Comparison of ENCODE assay signal across 8 cellular contexts in the genomic region with DNA sequence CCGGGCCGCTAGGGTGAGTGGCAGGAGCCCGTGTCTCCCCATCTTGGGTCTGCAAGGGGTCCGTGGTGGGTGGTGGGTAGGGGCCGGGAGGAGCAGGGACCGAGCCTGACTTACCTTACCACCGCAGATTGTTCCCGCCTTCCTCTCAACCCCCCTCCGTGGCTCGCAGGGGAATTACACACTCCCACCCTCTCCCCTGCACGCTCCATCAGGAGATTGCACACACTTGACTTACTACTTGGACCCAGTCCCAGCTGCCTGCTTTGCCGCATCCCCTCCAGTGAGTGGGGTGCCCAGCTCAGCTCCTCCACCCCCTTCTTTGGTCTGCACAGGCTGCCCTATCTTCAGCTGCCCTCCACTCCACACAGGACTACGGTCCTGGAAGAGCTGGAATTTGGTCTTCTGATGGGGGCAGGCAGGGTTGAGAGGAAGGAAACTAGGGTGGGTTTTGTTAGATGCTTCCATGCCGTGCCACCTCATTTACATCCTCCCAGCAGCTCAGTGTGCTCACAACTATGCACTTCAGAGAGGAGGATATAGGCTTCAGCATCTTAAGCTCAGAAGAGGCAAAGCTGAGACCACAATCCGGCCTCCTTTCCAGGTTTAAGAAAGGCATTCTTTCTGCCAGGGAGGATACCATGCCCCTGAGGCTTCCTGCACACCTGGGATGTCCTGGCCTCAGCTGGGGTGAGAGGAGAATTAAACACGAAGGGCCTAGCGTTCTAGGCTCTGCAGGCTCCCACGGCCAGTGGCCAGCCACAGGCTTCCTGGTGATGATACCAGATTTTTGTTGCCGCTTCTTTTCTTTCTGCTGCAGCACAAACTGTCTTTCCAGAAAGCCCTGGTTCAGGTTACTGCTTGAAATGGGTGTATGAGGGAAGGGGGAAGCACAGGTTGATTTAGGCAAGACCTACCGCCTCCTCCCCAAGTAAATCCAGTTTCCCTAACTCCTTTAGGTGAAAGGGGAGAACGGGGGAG. TPM values are rescaled to one million over a fixed set of nuclear protein-coding genes. Genes with fewer than 3 reads are reported as not detected.
DNase-seq lines count a peak whose midpoint lies in the region; ATAC-seq and TF ChIP-seq lines count a peak whose summit lies in the region.

No MANE protein-coding gene starts in this region.

- H3K27me3 ChIP-seq in OCI-LY1 (ENCODE audit: insufficient read depth, low read length), result peaks cover 16% of the 10 kb centered on the region; the same call in 1 of the 2 replicates
- H3K27me3 ChIP-seq in esophagus muscularis mucosa, result peaks cover 0 to 6% (median 2%) of the 10 kb centered on the region in 4 donors
- H3K27me3 ChIP-seq in gastrocnemius medialis, result peaks cover 7 to 17% (median 14%) of the 10 kb centered on the region in 3 donors
- peaks cover 35% of the 10 kb centered on the region for H3K27me3 ChIP-seq in brain microvascular endothelial cell (replicated peaks)

- H3K27me3 Mint-ChIP-seq in HFFc6 (ENCODE audit: insufficient read depth), result peaks cover 2% of the 10 kb centered on the region; the same call in 1 of the 2 replicates

- no peak for TF ChIP-seq EP300 in esophagus muscularis mucosa (IDR thresholded peaks at IDR 0.05)

- H3K4me2 ChIP-seq in OCI-LY1 (ENCODE audit: low read length), result 0 out of 2 replicates have a peak overlapping the region, but pooled peaks have one; percentile 83

- intact Hi-C loops in esophagus muscularis mucosa (cut with DNase I) (no loop called here), gastrocnemius medialis (cut with DNase I; ENCODE audit: low total_unique reads) (no loop called here)

- no peaks in the 10 kb centered on the region for H3F3A ChIP-seq in OCI-LY1 (ENCODE audit: insufficient read depth, low read length)

- no peak overlapping the region for H3K9ac ChIP-seq in OCI-LY1 (ENCODE audit: low read length)

- no peak for DNase-seq in HFFc6
- DNase-seq in esophagus muscularis mucosa (ENCODE audit: extremely low spot score), result no peak
- no peak for DNase-seq in gastrocnemius medialis
- no peak for DNase-seq in brain microvascular endothelial cell

- no peaks in the 10 kb centered on the region for H3K79me2 ChIP-seq in OCI-LY1 (ENCODE audit: insufficient read depth, low read length)

- H3K4me3 ChIP-seq in OCI-LY1 (ENCODE audit: low read depth, low read length, poor library complexity, severe bottlenecking) (no peak overlapping the region), esophagus muscularis mucosa (peak overlapping the region; percentile 65 to 93 (median 83)), gastrocnemius medialis (peak overlapping the region; percentile 57 to 88 (median 68)), brain microvascular endothelial cell (ENCODE audit: low read depth, low read length) (no peak overlapping the region)

- H3K27ac Mint-ChIP-seq in HFFc6, result peak overlapping the region; percentile 47; the same call in 1 of the 2 replicates

- H3K36me3 ChIP-seq in OCI-LY1 (ENCODE audit: insufficient read depth, low read length) (no peaks in the 10 kb centered on the region), esophagus muscularis mucosa (peaks cover 0 to 6% (median 0%) of the 10 kb centered on the region in 4 donors), gastrocnemius medialis (no peaks in the 10 kb centered on the region), brain microvascular endothelial cell (replicated peaks) (no peaks in the 10 kb centered on the region)

- ATAC-seq in gastrocnemius medialis, result no peak
- no peak for ATAC-seq in GM18861 (IDR thresholded peaks at IDR 0.05; ENCODE audit: unreplicated experiment)
- no peak for ATAC-seq in HG03025 (IDR thresholded peaks at IDR 0.05; ENCODE audit: low FRiP score, unreplicated experiment)
- no peak for ATAC-seq in HG03571 (IDR thresholded peaks at IDR 0.05; ENCODE audit: unreplicated experiment)

- TF ChIP-seq CTCF in HFFc6 (IDR thresholded peaks at IDR 0.05) (no peak), OCI-LY1 (IDR thresholded peaks at IDR 0.05; ENCODE audit: low read length) (no peak), esophagus muscularis mucosa (IDR thresholded peaks at IDR 0.05) (no peak), gastrocnemius medialis (IDR thresholded peaks at IDR 0.05 in 4 of 5, conservative IDR thresholded peaks at IDR 0.05 in 1 of 5) (no peak), brain microvascular endothelial cell (IDR thresholded peaks at IDR 0.05; ENCODE audit: low read depth, low read length, missing control alignments) (no peak)

- no peaks in the 10 kb centered on the region for H3K9me2 ChIP-seq in OCI-LY1 (ENCODE audit: low read depth, low read length)

- in situ Hi-C loops in gastrocnemius medialis (cut with MboI; ENCODE audit: low sequenced_read_pairs in 4 of 4), result no loop called here
- in situ Hi-C loops in brain microvascular endothelial cell (cut with HindIII; ENCODE audit: low pct_ligation_motif_present, low sequenced_read_pairs), result loop anchor here (25.0 kb wide), 1 partner anchor 100 kb away; no protein-coding TSS in a partner anchor

- no peaks in the 10 kb centered on the region for H3K9me3 ChIP-seq in OCI-LY1 (ENCODE audit: low read length)
- H3K9me3 ChIP-seq in esophagus muscularis mucosa, result no peaks in the 10 kb centered on the region
- H3K9me3 ChIP-seq in gastrocnemius medialis, result no peaks in the 10 kb centered on the region

- H3K4me3 Mint-ChIP-seq in HFFc6, result peak overlapping the region; percentile 85

- 78% methylated on average over 9 of the region's 21 CpGs for WGBS in esophagus muscularis mucosa

- H3K36me3 Mint-ChIP-seq in HFFc6 (ENCODE audit: low read depth), result no peaks in the 10 kb centered on the region

- no peak overlapping the region for H2AFZ ChIP-seq in OCI-LY1 (ENCODE audit: low read length)

- no peaks in the 10 kb centered on the region for H3K9me3 Mint-ChIP-seq in HFFc6

- H3K4me1 ChIP-seq in OCI-LY1 (ENCODE audit: insufficient read depth, low read length, severe bottlenecking), result peaks cover 22% of the 10 kb centered on the region
- peaks cover 28 to 75% (median 62%) of the 10 kb centered on the region in 4 donors for H3K4me1 ChIP-seq in esophagus muscularis mucosa
- H3K4me1 ChIP-seq in gastrocnemius medialis, result peaks cover 5 to 7% of the 10 kb centered on the region in 2 donors

- H4K20me1 ChIP-seq in OCI-LY1 (ENCODE audit: insufficient read depth, low read length), result no peaks in the 10 kb centered on the region

- H3K4me1 Mint-ChIP-seq in HFFc6 (ENCODE audit: low read depth), result peaks cover 40% of the 10 kb centered on the region

- H3K27ac ChIP-seq in OCI-LY1 (ENCODE audit: low read depth, low read length, poor library complexity, severe bottlenecking) (no peak overlapping the region), esophagus muscularis mucosa (replicated peaks in 1 of 4) (peak overlapping the region; percentile 2 to 90 (median 61)), gastrocnemius medialis (peak overlapping the region in 3 of 4 donors; percentile 7 to 84 (median 8)), brain microvascular endothelial cell (no peak overlapping the region)

- no peak for TF ChIP-seq POLR2A in esophagus muscularis mucosa (IDR thresholded peaks at IDR 0.05; ENCODE audit: low read depth)
- no peak for TF ChIP-seq POLR2A in gastrocnemius medialis (IDR thresholded peaks at IDR 0.05)

RNA-seq across cellular contexts. Expression of gene KCNC4, which starts 2.3 kb away (rescaled TPM):
- total RNA-seq in HFFc6 (2021; fragmentation: NEBNext Ultra II Directional; extraction: Animal tissue kit (Norgen Biotek cat#: 25700)), result 10 to 100 TPM in 4 of 6 experiments, 1 to 10 TPM in 2; 8.8 to 22.6 (median 11.2) TPM
- 10 to 100 TPM in 2 of 4 donors, 1 to 10 TPM in 2; 4.6 to 18.0 (median 9.7) TPM for total RNA-seq in esophagus muscularis mucosa
- total RNA-seq in gastrocnemius medialis, result 1 to 10 TPM; 3.1 to 9.1 (median 4.1) TPM

Comparison
In these comparisons a context has a peak if more than half of its experiments do, and no peak if none do; other contexts are left out.
1. H3K27ac ChIP-seq: peak in esophagus muscularis mucosa (4 of 4) and gastrocnemius medialis (3 of 4); none in OCI-LY1 (single experiment) and brain microvascular endothelial cell (single experiment).
2. H3K4me3 ChIP-seq: peak in esophagus muscularis mucosa (4 of 4) and gastrocnemius medialis (4 of 4); none in OCI-LY1 (single experiment) and brain microvascular endothelial cell (single experiment).